15 cellular contexts compared by ENCODE assay signal in genomic region chr6:144418969-144419545, GRCh38.
"Had no signal": no experiment of that assay in that cellular context is flagged by ENCODE, and none has a peak within 500 bp of the region (broad histone marks: within the 10 kb centered on the region; RNA-seq: fewer than 3 reads in every experiment).

No MANE protein-coding gene starts in this region.

- ATAC-seq: foreskin keratinocyte, left lung, right lobe of liver had no signal

- H3K36me3 ChIP-seq: cardiac muscle cell, ovary had no signal

- H3K27ac ChIP-seq: cardiac muscle cell, dorsolateral prefrontal cortex, foreskin keratinocyte, left lung, ovary, right lobe of liver had no signal

- H3K4me1 ChIP-seq: right lobe of liver had no signal

- H3K27me3 ChIP-seq: cardiac muscle cell, dorsolateral prefrontal cortex, foreskin keratinocyte, left lung, ovary, right lobe of liver, tibial nerve had no signal

- H3K4me3 Mint-ChIP-seq: activated naive CD8-positive, alpha-beta T cell treated with anti-CD3 and anti-CD28 coated beads, Interleukin-2, amount 10 ng/mL, durations not matched to agents 7 days and 5 days had no signal

- H3K27me3 Mint-ChIP-seq: activated naive CD8-positive, alpha-beta T cell treated with anti-CD3 and anti-CD28 coated beads, Interleukin-2, amount 10 ng/mL, durations not matched to agents 7 days and 5 days had no signal

- H3K4me3 ChIP-seq: cardiac muscle cell, dorsolateral prefrontal cortex, left lung, ovary, right lobe of liver, smooth muscle cell, tibial nerve had no signal

- DNase-seq: activated CD4-positive, alpha-beta T cell treated with anti-CD3 and anti-CD28 coated beads, Interleukin-2, amount 50 U/mL, for 1 hour; activated naive CD8-positive, alpha-beta T cell treated with anti-CD3 and anti-CD28 coated beads, Interleukin-2, amount 10 ng/mL, durations not matched to agents 7 days and 5 days; amygdala; dorsolateral prefrontal cortex; foreskin keratinocyte; glutamatergic neuron; kidney; left lung; ovary; right lobe of liver; SK-N-SH; stimulated activated CD4-positive, alpha-beta T cell treated with anti-CD3 and anti-CD28 coated beads, Interleukin-4, amount 100 ng/mL, for 1 hour had no signal

- H3K27ac Mint-ChIP-seq: activated naive CD8-positive, alpha-beta T cell treated with anti-CD3 and anti-CD28 coated beads, Interleukin-2, amount 10 ng/mL, durations not matched to agents 7 days and 5 days had no signal

- H3K9me3 Mint-ChIP-seq: activated naive CD8-positive, alpha-beta T cell treated with anti-CD3 and anti-CD28 coated beads, Interleukin-2, amount 10 ng/mL, durations not matched to agents 7 days and 5 days had no signal

- H3K9me3 ChIP-seq: left lung, ovary, right lobe of liver, SK-N-SH, tibial nerve had no signal
